In genomic region chr12:33486058-33486457, GRCh38 we compare ENCODE assay signal across 34 cellular contexts. TPM values are rescaled to one million over a fixed set of nuclear protein-coding genes. Genes with fewer than 3 reads are reported as not detected.
"Had no signal": no experiment of that assay in that cellular context is flagged by ENCODE, and none has a peak within 500 bp of the region (broad histone marks: within the 10 kb centered on the region; RNA-seq: fewer than 3 reads in every experiment).

No MANE protein-coding gene starts in this region.

- H3K4me3 ChIP-seq: breast epithelium, esophagus muscularis mucosa, heart left ventricle, ovary, right lobe of liver, uterus had no signal

- H3K36me3 Mint-ChIP-seq: activated naive CD4-positive, alpha-beta T cell treated with anti-CD3 and anti-CD28 coated beads, Interleukin-2, amount 50 U/mL, for 24 hours; immature natural killer cell; mesothelial cell of epicardium; naive B cell; stimulated activated effector memory CD8-positive, alpha-beta T cell treated with anti-CD3 and anti-CD28 coated beads, Interleukin-12 subunit alpha, Interleukin-12 subunit beta, amount 100 ng/mL, for 72 hours; type B pancreatic cell; WTC11 had no signal

- FAIRE-seq: kidney had no signal

- H3K27ac Mint-ChIP-seq: activated CD4-positive, alpha-beta memory T cell treated with anti-CD3 and anti-CD28 coated beads, Interleukin-2, amount 10 ng/mL, durations not matched to agents 7 days and 5 days; activated CD4-positive, alpha-beta T cell treated with anti-CD3 and anti-CD28 coated beads, Interleukin-2, amount 10 ng/mL, durations not matched to agents 7 days and 5 days; activated naive CD4-positive, alpha-beta T cell treated with anti-CD3 and anti-CD28 coated beads, Interleukin-2, amount 50 U/mL, for 24 hours; activated naive CD8-positive, alpha-beta T cell treated with anti-CD3 and anti-CD28 coated beads, Interleukin-2, amount 50 U/mL, for 24 hours; activated T-cell treated with anti-CD3 and anti-CD28 coated beads, Interleukin-2, amount 50 U/mL, for 24 hours; activated T-helper 2 cell treated with anti-CD3 and anti-CD28 coated beads, Interferon-gamma antibody, Interleukin-2, Interleukin-4, amounts not matched to agents 10 μg/mL and 5 μg/mL and 100 μg/mL, durations not matched to agents 14 hours and 24 hours and 36 hours; dendritic cell treated with granulocyte-macrophage colony-stimulating factor and Interleukin-4, amounts not matched to agents 40 ng/mL and 50 ng/mL, for 4 days; endodermal cell; immature natural killer cell; mesothelial cell of epicardium; naive B cell; nephron progenitor cell; progenitor cell of endocrine pancreas; stimulated activated effector memory CD8-positive, alpha-beta T cell treated with anti-CD3 and anti-CD28 coated beads, Interleukin-12 subunit alpha, Interleukin-12 subunit beta, amount 100 ng/mL, for 72 hours; stimulated activated naive CD8-positive, alpha-beta T cell treated with anti-CD3 and anti-CD28 coated beads, Interleukin-15, amount 100 ng/mL, for 72 hours; type B pancreatic cell; WTC11 had no signal

- H3K27me3 ChIP-seq: breast epithelium, esophagus muscularis mucosa, foreskin keratinocyte, heart left ventricle, ovary, right lobe of liver, uterus had no signal

- ATAC-seq: activated naive CD8-positive, alpha-beta T cell treated with anti-CD3 and anti-CD28 coated beads, Interleukin-2, amount 50 U/mL, for 24 hours; foreskin keratinocyte; heart left ventricle; left colon; right lobe of liver; stimulated activated effector memory CD8-positive, alpha-beta T cell treated with anti-CD3 and anti-CD28 coated beads, Interleukin-12 subunit alpha, Interleukin-12 subunit beta, amount 100 ng/mL, for 72 hours; stimulated activated naive CD8-positive, alpha-beta T cell treated with anti-CD3 and anti-CD28 coated beads, Interleukin-15, amount 100 ng/mL, for 72 hours; WTC11 had no signal

- H3K4me1 ChIP-seq: breast epithelium, esophagus muscularis mucosa, foreskin keratinocyte, heart left ventricle, right lobe of liver, uterus had no signal

- H3K9me3 ChIP-seq: breast epithelium, esophagus muscularis mucosa, heart left ventricle, ovary, right lobe of liver, uterus had no signal

- H3K36me3 ChIP-seq: breast epithelium, esophagus muscularis mucosa, heart left ventricle, ovary, right lobe of liver, uterus had no signal

- H3K4me1 Mint-ChIP-seq: activated CD4-positive, alpha-beta memory T cell treated with anti-CD3 and anti-CD28 coated beads, Interleukin-2, amount 10 ng/mL, durations not matched to agents 7 days and 5 days; activated CD4-positive, alpha-beta T cell treated with anti-CD3 and anti-CD28 coated beads, Interleukin-2, amount 10 ng/mL, durations not matched to agents 7 days and 5 days; activated naive CD4-positive, alpha-beta T cell treated with anti-CD3 and anti-CD28 coated beads, Interleukin-2, amount 50 U/mL, for 24 hours; activated naive CD8-positive, alpha-beta T cell treated with anti-CD3 and anti-CD28 coated beads, Interleukin-2, amount 50 U/mL, for 24 hours; central memory CD8-positive, alpha-beta T cell; immature natural killer cell; naive B cell; nephron progenitor cell; stimulated activated effector memory CD8-positive, alpha-beta T cell treated with anti-CD3 and anti-CD28 coated beads, Interleukin-12 subunit alpha, Interleukin-12 subunit beta, amount 100 ng/mL, for 72 hours; stimulated activated naive CD8-positive, alpha-beta T cell treated with anti-CD3 and anti-CD28 coated beads, Interleukin-15, amount 100 ng/mL, for 72 hours had no signal

- H3K9me3 Mint-ChIP-seq: activated CD4-positive, alpha-beta T cell treated with anti-CD3 and anti-CD28 coated beads, Interleukin-2, amount 10 ng/mL, durations not matched to agents 7 days and 5 days; activated naive CD4-positive, alpha-beta T cell treated with anti-CD3 and anti-CD28 coated beads, Interleukin-2, amount 50 U/mL, for 24 hours; activated T-cell treated with anti-CD3 and anti-CD28 coated beads, Interleukin-2, amount 50 U/mL, for 24 hours; nephron progenitor cell; type B pancreatic cell had no signal

- DNase-seq: activated CD4-positive, alpha-beta memory T cell treated with anti-CD3 and anti-CD28 coated beads, Interleukin-2, amount 10 ng/mL, durations not matched to agents 7 days and 5 days; activated CD4-positive, alpha-beta T cell treated with anti-CD3 and anti-CD28 coated beads for 1 hour; activated CD4-positive, alpha-beta T cell treated with anti-CD3 and anti-CD28 coated beads, Interleukin-2, amount 10 ng/mL, durations not matched to agents 7 days and 5 days; activated CD8-positive, alpha-beta memory T cell treated with anti-CD3 and anti-CD28 coated beads, Interleukin-2, amount 50 U/mL, for 48 hours; activated naive CD8-positive, alpha-beta T cell treated with anti-CD3 and anti-CD28 coated beads, Interleukin-2, amount 50 U/mL, for 24 hours; activated T-cell treated with anti-CD3 and anti-CD28 coated beads, Interleukin-2, amount 50 U/mL, for 24 hours; endodermal cell; foreskin keratinocyte; heart left ventricle; hypothalamus; immature natural killer cell; kidney; left colon; naive B cell; nephron progenitor cell; ovary; right lobe of liver; stimulated activated CD4-positive, alpha-beta T cell treated with anti-CD3 and anti-CD28 coated beads, Interleukin-4, amount 100 ng/mL, for 24 hours; stimulated activated naive CD8-positive, alpha-beta T cell treated with anti-CD3 and anti-CD28 coated beads, Interleukin-15, amount 100 ng/mL, for 72 hours; substantia nigra; uterus had no signal

- H3K27ac ChIP-seq: breast epithelium, esophagus muscularis mucosa, foreskin keratinocyte, heart left ventricle, ovary, right lobe of liver, uterus had no signal

- H3K27me3 Mint-ChIP-seq: activated CD4-positive, alpha-beta memory T cell treated with anti-CD3 and anti-CD28 coated beads, Interleukin-2, amount 10 ng/mL, durations not matched to agents 7 days and 5 days; activated CD4-positive, alpha-beta T cell treated with anti-CD3 and anti-CD28 coated beads, Interleukin-2, amount 10 ng/mL, durations not matched to agents 7 days and 5 days; activated naive CD4-positive, alpha-beta T cell treated with anti-CD3 and anti-CD28 coated beads, Interleukin-2, amount 50 U/mL, for 24 hours; activated naive CD8-positive, alpha-beta T cell treated with anti-CD3 and anti-CD28 coated beads, Interleukin-2, amount 50 U/mL, for 24 hours; activated T-cell treated with anti-CD3 and anti-CD28 coated beads, Interleukin-2, amount 50 U/mL, for 24 hours; central memory CD8-positive, alpha-beta T cell; dendritic cell treated with granulocyte-macrophage colony-stimulating factor and Interleukin-4, amounts not matched to agents 40 ng/mL and 50 ng/mL, for 4 days; naive B cell; stimulated activated naive CD8-positive, alpha-beta T cell treated with anti-CD3 and anti-CD28 coated beads, Interleukin-15, amount 100 ng/mL, for 72 hours had no signal

- H3K4me3 Mint-ChIP-seq: activated CD4-positive, alpha-beta memory T cell treated with anti-CD3 and anti-CD28 coated beads, Interleukin-2, amount 10 ng/mL, durations not matched to agents 7 days and 5 days; activated CD4-positive, alpha-beta T cell treated with anti-CD3 and anti-CD28 coated beads, Interleukin-2, amount 10 ng/mL, durations not matched to agents 7 days and 5 days; activated naive CD4-positive, alpha-beta T cell treated with anti-CD3 and anti-CD28 coated beads, Interleukin-2, amount 50 U/mL, for 24 hours; activated naive CD8-positive, alpha-beta T cell treated with anti-CD3 and anti-CD28 coated beads, Interleukin-2, amount 50 U/mL, for 24 hours; activated T-cell treated with anti-CD3 and anti-CD28 coated beads, Interleukin-2, amount 50 U/mL, for 24 hours; central memory CD8-positive, alpha-beta T cell; dendritic cell treated with granulocyte-macrophage colony-stimulating factor and Interleukin-4, amounts not matched to agents 40 ng/mL and 50 ng/mL, for 4 days; endodermal cell; immature natural killer cell; mesothelial cell of epicardium; naive B cell; nephron progenitor cell; stimulated activated effector memory CD8-positive, alpha-beta T cell treated with anti-CD3 and anti-CD28 coated beads, Interleukin-12 subunit alpha, Interleukin-12 subunit beta, amount 100 ng/mL, for 72 hours; stimulated activated naive CD8-positive, alpha-beta T cell treated with anti-CD3 and anti-CD28 coated beads, Interleukin-15, amount 100 ng/mL, for 72 hours; type B pancreatic cell; WTC11 had no signal

RNA-seq across cellular contexts. Expression of gene SYT10, which starts 46.4 kb away (rescaled TPM):
- total RNA-seq: activated CD4-positive, alpha-beta memory T cell treated with anti-CD3 and anti-CD28 coated beads, Interleukin-2, amount 10 ng/mL, durations not matched to agents 7 days and 5 days; activated CD4-positive, alpha-beta T cell treated with anti-CD3 and anti-CD28 coated beads, Interleukin-2, amount 10 ng/mL, durations not matched to agents 7 days and 5 days; activated T-helper 2 cell treated with anti-CD3 and anti-CD28 coated beads, Interferon-gamma antibody, Interleukin-2, Interleukin-4, amounts not matched to agents 10 μg/mL and 5 μg/mL and 100 μg/mL, durations not matched to agents 14 hours and 24 hours and 36 hours; breast epithelium; foreskin keratinocyte; heart left ventricle; skeletal muscle tissue had no signal
- polyA plus RNA-seq: foreskin keratinocyte, heart left ventricle, immature natural killer cell, thymus had no signal
